9 cellular contexts compared by ENCODE assay signal in the genomic region with DNA sequence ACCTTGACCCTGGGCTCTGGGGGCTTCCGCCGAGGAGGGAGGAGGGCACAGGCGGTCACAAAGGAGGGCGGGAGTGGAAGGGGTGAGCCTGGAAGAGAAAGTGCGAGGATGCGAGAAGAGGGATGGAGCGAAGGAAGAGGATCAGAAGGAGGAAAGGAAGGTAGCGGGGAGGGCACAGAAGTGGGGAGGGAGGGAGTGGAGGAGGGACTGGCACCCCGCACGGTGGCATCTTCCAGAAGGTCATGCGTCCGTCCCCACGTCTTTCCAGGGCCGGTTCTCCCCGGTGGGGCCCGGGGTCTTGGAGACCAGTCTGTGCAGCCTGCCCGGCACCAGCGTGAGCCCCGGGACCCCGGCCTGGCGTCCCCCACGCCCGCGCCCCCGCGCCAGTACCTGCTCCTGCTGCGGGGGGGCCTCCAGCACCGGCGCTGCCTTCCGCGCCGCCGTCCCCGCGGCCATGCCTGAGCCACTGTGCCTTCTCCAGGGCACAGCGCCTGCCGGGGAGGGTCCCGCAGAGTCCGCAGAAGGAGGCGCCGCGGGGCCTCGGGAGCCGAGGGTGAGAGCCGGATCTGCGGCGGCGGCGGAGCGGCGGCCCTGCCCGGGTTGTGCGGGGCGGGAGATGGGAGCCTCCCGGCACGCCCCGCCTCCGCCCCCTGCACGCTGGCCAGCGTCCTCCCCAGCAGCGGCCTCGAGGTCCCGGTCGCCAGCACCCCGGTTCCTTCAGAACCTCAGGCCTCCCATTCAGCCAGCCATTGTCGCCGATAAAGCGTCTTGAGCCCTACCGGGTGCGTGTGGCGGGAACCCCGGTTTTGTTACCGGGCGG. TPM values are rescaled to one million over a fixed set of nuclear protein-coding genes. Genes with fewer than 3 reads are reported as not detected.
DNase-seq lines count a peak whose midpoint lies in the region; ATAC-seq and TF ChIP-seq lines count a peak whose summit lies in the region.
"Had no signal": no experiment of that assay in that cellular context is flagged by ENCODE, and none has a peak within 500 bp of the region (broad histone marks: within the 10 kb centered on the region; RNA-seq: fewer than 3 reads in every experiment).

A gene (minus strand): TSS at position 618 of the 820 bp plus-strand sequence. CDS start 162 bp downstream, at position 456.

- DNase-seq in activated CD4-positive, alpha-beta T cell treated with anti-CD3 and anti-CD28 coated beads for 36 hours = peak; percentile 37
- DNase-seq in activated CD4-positive, alpha-beta T cell treated with anti-CD3 and anti-CD28 coated beads for 1 hour = no peak
- DNase-seq in astrocyte of the spinal cord (ENCODE audit: low read depth, low spot score) = no peak
- DNase-seq in iPS-NIHi11 (ENCODE audit: low spot score) = peak; percentile 74
- peak; percentile 30 to 48 for DNase-seq in stimulated activated CD4-positive, alpha-beta T cell treated with anti-CD3 and anti-CD28 coated beads, Interleukin-2, amount 100 ng/mL, for 24 hours
- no peak for DNase-seq in germinal center (ENCODE audit: low spot score)
- DNase-seq in HK-2 (ENCODE audit: unreplicated experiment) = no peak
- no peak for DNase-seq in GDM1 (lab: John Stamatoyannopoulos, UW)

- peak; percentile 54 for ATAC-seq in activated CD4-positive, alpha-beta T cell treated with anti-CD3 and anti-CD28 coated beads for 36 hours

- H3K4me3 Mint-ChIP-seq in activated CD4-positive, alpha-beta T cell treated with anti-CD3 and anti-CD28 coated beads for 36 hours = peak within 1 kb of the TSS; percentile 40

- CTCF ChIA-PET in activated CD4-positive, alpha-beta T cell treated with anti-CD3 and anti-CD28 coated beads for 36 hours (lab: Charles Lee) = interaction anchor here (2.5 kb wide), 1 partner anchor 10 kb away, joined by 7 read pairs; no protein-coding TSS in a partner anchor

- in situ Hi-C loops in astrocyte of the spinal cord (cut with HindIII; ENCODE audit: low sequenced_read_pairs) = no loop called here

- H3K27me3 Mint-ChIP-seq in activated CD4-positive, alpha-beta T cell treated with anti-CD3 and anti-CD28 coated beads for 36 hours = peaks cover 32% of the 10 kb centered on the region

- no peaks in the 10 kb centered on the region for H3K9me3 Mint-ChIP-seq in activated CD4-positive, alpha-beta T cell treated with anti-CD3 and anti-CD28 coated beads for 36 hours (ENCODE audit: low read depth)

- POLR2A ChIA-PET in activated CD4-positive, alpha-beta T cell treated with anti-CD3 and anti-CD28 coated beads for 36 hours (lab: Charles Lee) = no interaction called here

- peaks cover 21% of the 10 kb centered on the region for H3K4me1 Mint-ChIP-seq in activated CD4-positive, alpha-beta T cell treated with anti-CD3 and anti-CD28 coated beads for 36 hours

- no peaks in the 10 kb centered on the region for H3K36me3 Mint-ChIP-seq in activated CD4-positive, alpha-beta T cell treated with anti-CD3 and anti-CD28 coated beads for 36 hours (ENCODE audit: low read depth)

- intact Hi-C loops in activated CD4-positive, alpha-beta T cell treated with anti-CD3 and anti-CD28 coated beads for 36 hours (cut with DNase I, micrococcal nuclease) = no loop called here

- peak within 1 kb of the TSS; percentile 35 for H3K4me3 ChIP-seq in astrocyte of the spinal cord (ENCODE audit: low read depth, low read length)

- TF ChIP-seq CTCF in astrocyte of the spinal cord (IDR thresholded peaks at IDR 0.05; ENCODE audit: low read depth, low read length) = no peak

- peak within 1 kb of the TSS; percentile 18 for H3K27ac Mint-ChIP-seq in activated CD4-positive, alpha-beta T cell treated with anti-CD3 and anti-CD28 coated beads for 36 hours

RNA-seq across cellular contexts. Expression of the gene that starts here (rescaled TPM):
- total RNA-seq in activated CD4-positive, alpha-beta T cell treated with anti-CD3 and anti-CD28 coated beads for 36 hours = under 1 TPM; 0.26 to 0.57 TPM
- total RNA-seq: T-helper 2 cell treated with Interferon-gamma antibody and Interleukin-4, amounts not matched to agents 100 ng/mL and 5 ng/mL, for 36 hours had no signal

Comparison
In these comparisons a context has a peak if more than half of its experiments do, and no peak if none do; other contexts are left out.
1. Peak in DNase-seq and ATAC-seq in activated CD4-positive, alpha-beta T cell treated with anti-CD3 and anti-CD28 coated beads for 36 hours; RNA of the gene not detected or under 1 TPM.
2. DNase-seq: peak in iPS-NIHi11 (single experiment) and stimulated activated CD4-positive, alpha-beta T cell treated with anti-CD3 and anti-CD28 coated beads, Interleukin-2, amount 100 ng/mL, for 24 hours (2 of 2); none in activated CD4-positive, alpha-beta T cell treated with anti-CD3 and anti-CD28 coated beads for 1 hour (single experiment), astrocyte of the spinal cord (single experiment), germinal center (single experiment), HK-2 (single experiment) and GDM1 (single experiment).